19 cellular contexts compared by ENCODE assay signal in genomic region chr1:101282314-101283087, GRCh38. TPM values are rescaled to one million over a fixed set of nuclear protein-coding genes. Genes with fewer than 3 reads are reported as not detected.
DNase-seq lines count a peak whose midpoint lies in the region; ATAC-seq and TF ChIP-seq lines count a peak whose summit lies in the region.
"Had no signal": no experiment of that assay in that cellular context is flagged by ENCODE, and none has a peak within 500 bp of the region (broad histone marks: within the 10 kb centered on the region; RNA-seq: fewer than 3 reads in every experiment).

No MANE protein-coding gene starts in this region.

- no peaks in the 10 kb centered on the region for H3K27me3 ChIP-seq in CD4-positive, alpha-beta T cell (ENCODE audit: control insufficient read depth, insufficient read depth, low read length)
- H3K27me3 ChIP-seq: BLaER1, body of pancreas, upper lobe of left lung had no signal

- no peaks in the 10 kb centered on the region for H3K36me3 Mint-ChIP-seq in CD4-positive, alpha-beta T cell (ENCODE audit: low read depth)
- H3K36me3 Mint-ChIP-seq in activated naive CD8-positive, alpha-beta T cell treated with anti-CD3 and anti-CD28 coated beads, Interleukin-2, amount 50 U/mL, for 24 hours (ENCODE audit: low read depth), result no peaks in the 10 kb centered on the region

- peaks cover 95% of the 10 kb centered on the region for H3K4me1 Mint-ChIP-seq in CD4-positive, alpha-beta T cell (ENCODE audit: low read depth)
- peaks cover 92% of the 10 kb centered on the region for H3K4me1 Mint-ChIP-seq in activated naive CD8-positive, alpha-beta T cell treated with anti-CD3 and anti-CD28 coated beads, Interleukin-2, amount 50 U/mL, for 24 hours

- H3K4me3 ChIP-seq in foreskin fibroblast (ENCODE audit: low read depth in 1 of 2, low read length in 2 of 2), result no peak overlapping the region
- H3K4me3 ChIP-seq: BLaER1, body of pancreas, MG63, psoas muscle, SK-N-MC, upper lobe of left lung had no signal

- H3K9me3 ChIP-seq in CD4-positive, alpha-beta T cell (ENCODE audit: control insufficient read depth, low read length), result no peaks in the 10 kb centered on the region
- H3K9me3 ChIP-seq: BLaER1, body of pancreas, MG63, psoas muscle, upper lobe of left lung had no signal

- CTCF ChIA-PET in CD4-positive, alpha-beta T cell (lab: Charles Lee), result no interaction called here

- no peak for TF ChIP-seq CTCF in CD4-positive, alpha-beta T cell (IDR thresholded peaks at IDR 0.05)
- no peak for TF ChIP-seq CTCF in foreskin fibroblast (IDR thresholded peaks at IDR 0.05; ENCODE audit: low read depth, low read length)

- DNase-seq in CD4-positive, alpha-beta T cell, result no peak
- DNase-seq in EL, result peak; percentile 71
- no peak for DNase-seq in activated naive CD8-positive, alpha-beta T cell treated with anti-CD3 and anti-CD28 coated beads, Interleukin-2, amount 50 U/mL, for 24 hours
- peak; percentile 45 to 64 for DNase-seq in foreskin fibroblast
- DNase-seq in GM19240 (ENCODE audit: insufficient read length, low spot score), result no peak
- no peak for DNase-seq in nucleus accumbens (lab: John Stamatoyannopoulos, UW)
- DNase-seq: activated CD8-positive, alpha-beta memory T cell treated with anti-CD3 and anti-CD28 coated beads, Interleukin-2, amount 50 U/mL, for 4 hours; body of pancreas; DND-41; HFFc6; kidney glomerular epithelial cell; MG63; psoas muscle; stimulated activated CD4-positive, alpha-beta T cell treated with anti-CD3 and anti-CD28 coated beads, Interleukin-1b, Interleukin-23, amount 100 ng/mL, for 48 hours; upper lobe of left lung had no signal

- peak overlapping the region; percentile 80 for H3K27ac ChIP-seq in CD4-positive, alpha-beta T cell (ENCODE audit: low read depth, low read length)
- H3K27ac ChIP-seq: BLaER1, body of pancreas, psoas muscle, SK-N-MC, VCaP had no signal

- POLR2A ChIA-PET in CD4-positive, alpha-beta T cell (lab: Charles Lee), result interaction anchor here (0.9 to 4.8 kb wide), 2 partner anchors 44 to 148 kb away, joined by 3 to 61 read pairs; partner anchors contain the start of gene S1PR1

- peak overlapping the region; percentile 55 for H3K4me3 Mint-ChIP-seq in CD4-positive, alpha-beta T cell
- no peak overlapping the region for H3K4me3 Mint-ChIP-seq in activated naive CD8-positive, alpha-beta T cell treated with anti-CD3 and anti-CD28 coated beads, Interleukin-2, amount 50 U/mL, for 24 hours
- H3K4me3 Mint-ChIP-seq: HFFc6 had no signal

- H3K9me3 Mint-ChIP-seq in CD4-positive, alpha-beta T cell, result no peaks in the 10 kb centered on the region
- no peaks in the 10 kb centered on the region for H3K9me3 Mint-ChIP-seq in activated naive CD8-positive, alpha-beta T cell treated with anti-CD3 and anti-CD28 coated beads, Interleukin-2, amount 50 U/mL, for 24 hours
- H3K9me3 Mint-ChIP-seq: HFFc6 had no signal

- no peaks in the 10 kb centered on the region for H3K27me3 Mint-ChIP-seq in CD4-positive, alpha-beta T cell
- H3K27me3 Mint-ChIP-seq in activated naive CD8-positive, alpha-beta T cell treated with anti-CD3 and anti-CD28 coated beads, Interleukin-2, amount 50 U/mL, for 24 hours, result no peaks in the 10 kb centered on the region

- peak overlapping the region; percentile 96 for H3K27ac Mint-ChIP-seq in CD4-positive, alpha-beta T cell
- peak overlapping the region; percentile 61 for H3K27ac Mint-ChIP-seq in activated naive CD8-positive, alpha-beta T cell treated with anti-CD3 and anti-CD28 coated beads, Interleukin-2, amount 50 U/mL, for 24 hours
- H3K27ac Mint-ChIP-seq: HFFc6 had no signal

- intact Hi-C loops in CD4-positive, alpha-beta T cell (cut with DNase I, micrococcal nuclease), result loop anchor here in 1 of 2 experiments (5.0 kb wide), 1 partner anchor 255 kb away; the partner anchor contains the start of gene DPH5

- no peak for ATAC-seq in CD4-positive, alpha-beta T cell (ENCODE audit: poor library complexity)
- ATAC-seq in activated naive CD8-positive, alpha-beta T cell treated with anti-CD3 and anti-CD28 coated beads, Interleukin-2, amount 50 U/mL, for 24 hours, result no peak
- ATAC-seq in HG03354 (IDR thresholded peaks at IDR 0.05; ENCODE audit: poor library complexity, severe bottlenecking, unreplicated experiment), result no peak
- ATAC-seq: body of pancreas, psoas muscle had no signal

RNA-seq across cellular contexts. Expression of gene S1PR1, which starts 45.7 kb away (rescaled TPM):
- total RNA-seq in CD4-positive, alpha-beta T cell, result 100 to 1,000 TPM; 397 to 414 TPM

Comparison
In these comparisons a context has a peak if more than half of its experiments do, and no peak if none do; other contexts are left out.
1. DNase-seq: peak in EL (single experiment) and foreskin fibroblast (2 of 2); none in CD4-positive, alpha-beta T cell (0 of 10), activated naive CD8-positive, alpha-beta T cell treated with anti-CD3 and anti-CD28 coated beads, Interleukin-2, amount 50 U/mL, for 24 hours (single experiment), GM19240 (single experiment) and nucleus accumbens (0 of 56).